ENCODE assay signal across 8 cellular contexts in genomic region chr10:69093933-69094332, GRCh38. TPM values are rescaled to one million over a fixed set of nuclear protein-coding genes. Genes with fewer than 3 reads are reported as not detected.
DNase-seq lines count a peak whose midpoint lies in the region; ATAC-seq, FAIRE-seq and TF ChIP-seq lines count a peak whose summit lies in the region.

No MANE protein-coding gene starts in this region.

- no peak overlapping the region for H3K9ac ChIP-seq in DND-41 (ENCODE audit: low read depth, low read length)

- no peak overlapping the region for H3K27ac ChIP-seq in A549
- H3K27ac ChIP-seq in DND-41 (ENCODE audit: low read length) = no peak overlapping the region
- no peak overlapping the region for H3K27ac ChIP-seq in RWPE2 (ENCODE audit: poor library complexity, severe bottlenecking)

- peak overlapping the region; percentile 1; the same call in 1 of the 2 replicates for H2AFZ ChIP-seq in DND-41 (ENCODE audit: low read depth, low read length)

- no peak for FAIRE-seq in A549 (lab: Jason Lieb, UNC)

- H3K79me2 ChIP-seq in DND-41 (ENCODE audit: insufficient read depth, low read length) = no peaks in the 10 kb centered on the region

- TF ChIP-seq RAD21 in A549 (conservative IDR thresholded peaks at IDR 0.05 in 1 of 2, IDR thresholded peaks at IDR 0.05 in 1 of 2) = peak; percentile 33 to 35; a peak in 4 of 5 replicates

- H3K9me3 ChIP-seq in A549 = no peaks in the 10 kb centered on the region
- H3K9me3 ChIP-seq in DND-41 (ENCODE audit: insufficient read depth, low read length, severe bottlenecking) = no peaks in the 10 kb centered on the region
- H3K9me3 ChIP-seq in RWPE2 (ENCODE audit: severe bottlenecking) = no peaks in the 10 kb centered on the region

- H4K20me1 ChIP-seq in DND-41 (ENCODE audit: insufficient read depth, low read length) = no peaks in the 10 kb centered on the region

- no peak overlapping the region for H3K4me2 ChIP-seq in A549
- no peak overlapping the region for H3K4me2 ChIP-seq in DND-41 (ENCODE audit: insufficient read depth, low read length)

- ATAC-seq in A549 = peak; percentile 65 to 83; a peak in 4 of 6 replicates
- no peak for ATAC-seq in DND-41 (ENCODE audit: insufficient read depth, low read depth)
- ATAC-seq in RWPE2 (ENCODE audit: low read depth) = 0 out of 3 replicates have a peak, but pooled peaks have one; percentile 29
- no peak for ATAC-seq in GM21360 (IDR thresholded peaks at IDR 0.05; ENCODE audit: unreplicated experiment)

- no peak for TF ChIP-seq POLR2A in A549 (IDR thresholded peaks at IDR 0.05; ENCODE audit: low read length)

- H3K27me3 ChIP-seq in DND-41 (ENCODE audit: insufficient read depth, low read length, poor library complexity) (no peaks in the 10 kb centered on the region), RWPE2 (ENCODE audit: insufficient read depth, poor library complexity, severe bottlenecking) (no peaks in the 10 kb centered on the region)

- no peak for TF ChIP-seq EP300 in A549 (IDR thresholded peaks at IDR 0.05)

- TF ChIP-seq CTCF in A549 (IDR thresholded peaks at IDR 0.05) (peak; percentile 16; the same call in 1 of the 3 replicates), DND-41 (IDR thresholded peaks at IDR 0.05; ENCODE audit: borderline replicate concordance, extremely low read depth, low read length, poor library complexity, severe bottlenecking) (peak; percentile 15), RWPE2 (IDR thresholded peaks at IDR 0.05; ENCODE audit: poor library complexity, severe bottlenecking) (no peak), fibroblast of pulmonary artery (IDR thresholded peaks at IDR 0.05; ENCODE audit: low read length, missing control alignments) (peak; percentile 29)

- H3K4me3 ChIP-seq in A549 (no peak overlapping the region), DND-41 (ENCODE audit: low read depth in 1 of 2, low read length in 2 of 2) (no peak overlapping the region), RWPE2 (ENCODE audit: severe bottlenecking) (no peak overlapping the region), fibroblast of pulmonary artery (replicated peaks; ENCODE audit: low read depth, low read length) (no peak overlapping the region)

- H3K4me1 ChIP-seq in A549 (0 out of 3 replicates have a peak, but pooled peaks cover 5% of the 10 kb centered on the region), DND-41 (ENCODE audit: insufficient read depth, low read length) (peaks cover 6% of the 10 kb centered on the region), RWPE2 (ENCODE audit: insufficient read depth, poor library complexity, severe bottlenecking) (peaks cover 3% of the 10 kb centered on the region)

- CTCF ChIA-PET in A549 (lab: Yijun Ruan, JAX) = interaction anchor here (0.5 to 6.0 kb wide), 44 partner anchors 8 to 307 kb away, joined by 3 to 122 read pairs (median 5); partner anchors contain the start of gene DDX21

- POLR2A ChIA-PET in A549 (lab: Yijun Ruan, JAX) = no interaction called here

- H3K36me3 ChIP-seq in DND-41 (ENCODE audit: insufficient read depth, low read length) (no peaks in the 10 kb centered on the region), RWPE2 (ENCODE audit: low read depth) (no peaks in the 10 kb centered on the region)

- DNase-seq in A549 (ENCODE audit: low read depth in 1 of 2, low spot score in 1 of 2) = peak in 1 of 2 experiments; percentile 55
- no peak for DNase-seq in DND-41
- no peak for DNase-seq in RWPE2 (ENCODE audit: low spot score)
- DNase-seq in fibroblast of pulmonary artery (ENCODE audit: low read depth) = peak; percentile 66
- DNase-seq in SIG-M5 treated with dmso at 0.1 percent for 504 hours (lab: John Stamatoyannopoulos, UW; ENCODE audit: unreplicated experiment) = no peak
- DNase-seq in islet precursor cell = no peak
- no peak for DNase-seq in NK-92 treated with Interleukin-12 subunit alpha and Interleukin-12 subunit beta, amount 100 ng/mL, for 24 hours (lab: John Stamatoyannopoulos, UW)

- 78% methylated on average over 1 of the region's 1 CpG for WGBS in A549 (ENCODE audit: missing lambda C conversion rate)

TF ChIP-seq in A549, 52 proteins besides CTCF, POLR2A, EP300 and RAD21:
- TF ChIP-seq REST (IDR thresholded peaks at IDR 0.05) = no peak
- TF ChIP-seq TFCP2L1 (CRISPR knock-in tag; IDR thresholded peaks at IDR 0.05) = no peak
- no peak for TF ChIP-seq SMC3 (IDR thresholded peaks at IDR 0.05)
- no peak for TF ChIP-seq ZFP36 (IDR thresholded peaks at IDR 0.05; ENCODE audit: borderline replicate concordance, partially characterized antibody)
TF ChIP-seq in A549: peak in this region for 0.

RNA-seq across cellular contexts. Expression of gene SRGN, which starts 6.0 kb away (rescaled TPM):
- polyA plus RNA-seq in A549 (2011; rRNA removed) (88.7 TPM in 2 replicates), A549 (2017; fragmentation: RNase III; extraction: RNeasy Plus Mini Kit Qiagen cat#74134 plus additional on column Dnase treatment) (50.5 to 59.3 TPM (median 51.9 TPM) in 3 replicates)
- 27.8 and 28.8 TPM in 2 replicates for polyA plus RNA-seq in A549 (2012; cell fraction: cytosol; rRNA removed)
- 10.4 and 19.6 TPM in 2 replicates for polyA plus RNA-seq in A549 (2012; cell fraction: nucleus; rRNA removed)
- 38.1 and 40.6 TPM in 2 replicates for polyA minus RNA-seq in A549 (2011; rRNA and poly(A)+ RNA removed)

RNA-seq across cellular contexts. Expression of gene VPS26A, which starts 30.0 kb away (rescaled TPM):
- 35.0 and 52.6 TPM in 2 replicates for polyA plus RNA-seq in A549 (2011; rRNA removed)
- polyA plus RNA-seq in A549 (2012; cell fraction: cytosol; rRNA removed) = 9.4 and 9.7 TPM in 2 replicates
- polyA plus RNA-seq in A549 (2012; cell fraction: nucleus; rRNA removed) = 2.0 and 3.5 TPM in 2 replicates
- polyA plus RNA-seq in A549 (2017; fragmentation: RNase III; extraction: RNeasy Plus Mini Kit Qiagen cat#74134 plus additional on column Dnase treatment) = 62.5 to 62.6 TPM (median 62.6 TPM) in 3 replicates
- 3.8 and 4.1 TPM in 2 replicates for polyA minus RNA-seq in A549 (2011; rRNA and poly(A)+ RNA removed)

Comparison
In these comparisons a context has a peak if more than half of its experiments do, and no peak if none do; other contexts are left out.
1. ATAC-seq: peak in A549 (2 of 2) and RWPE2 (single experiment); none in DND-41 (single experiment) and GM21360 (single experiment).